12 cellular contexts compared by ENCODE assay signal in the genomic region with DNA sequence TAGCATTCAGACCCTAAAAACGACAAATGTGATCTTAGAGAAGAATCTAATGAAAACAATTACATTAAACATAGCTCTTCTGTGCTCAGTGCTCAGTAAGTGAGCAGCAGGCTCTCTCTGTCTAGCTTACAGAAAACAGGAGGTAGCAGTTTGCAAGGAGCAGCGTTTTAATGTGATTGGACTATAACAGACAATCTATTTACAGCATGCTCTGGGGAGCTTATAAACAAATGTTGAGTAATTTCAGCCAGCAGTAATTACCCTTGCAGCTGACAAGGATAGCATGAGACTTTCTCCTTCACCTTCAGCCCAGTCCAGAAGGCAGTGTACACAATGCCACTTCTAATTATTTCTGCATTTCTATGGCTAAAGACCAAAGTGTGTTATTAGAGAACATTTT.
DNase-seq lines count a peak whose midpoint lies in the region; ATAC-seq and TF ChIP-seq lines count a peak whose summit lies in the region.
"Had no signal": no experiment of that assay in that cellular context is flagged by ENCODE, and none has a peak within 500 bp of the region (broad histone marks: within the 10 kb centered on the region; RNA-seq: fewer than 3 reads in every experiment).

No MANE protein-coding gene starts in this region.

- H3K27ac ChIP-seq in left ventricle myocardium inferior (replicated peaks) = no peak overlapping the region
- H3K27ac ChIP-seq in mesendoderm (ENCODE audit: low read depth, low read length) = no peak overlapping the region
- H3K27ac ChIP-seq: tibial nerve had no signal

- H4K8ac ChIP-seq in mesendoderm (ENCODE audit: low read depth, low read length) = no peak overlapping the region

- H2BK15ac ChIP-seq in mesendoderm (replicated peaks; ENCODE audit: low read depth) = no peak overlapping the region

- no peak overlapping the region for H3K18ac ChIP-seq in mesendoderm (ENCODE audit: low read length)

- no peaks in the 10 kb centered on the region for H3K9me3 ChIP-seq in left ventricle myocardium inferior (replicated peaks)
- H3K9me3 ChIP-seq in mucosa of descending colon = no peaks in the 10 kb centered on the region
- H3K9me3 ChIP-seq: tibial nerve had no signal

- no peak overlapping the region for H3K4ac ChIP-seq in mesendoderm (ENCODE audit: low read depth, low read length)

- H3K36me3 ChIP-seq in left ventricle myocardium inferior (no peaks in the 10 kb centered on the region), mesendoderm (ENCODE audit: control insufficient read depth, insufficient read depth, low read length) (no peaks in the 10 kb centered on the region), mucosa of descending colon (ENCODE audit: low read depth) (no peaks in the 10 kb centered on the region)
- H3K36me3 ChIP-seq: tibial nerve had no signal

- no peak overlapping the region for H3K9ac ChIP-seq in mesendoderm (ENCODE audit: low read length)

- H3K56ac ChIP-seq in mesendoderm (ENCODE audit: low read length) = no peak overlapping the region

- H3K4me1 ChIP-seq in left ventricle myocardium inferior (peaks cover 30% of the 10 kb centered on the region), mesendoderm (ENCODE audit: control insufficient read depth, low read depth, low read length) (no peaks in the 10 kb centered on the region), mucosa of descending colon (ENCODE audit: low read depth) (no peaks in the 10 kb centered on the region)

- ATAC-seq in Right ventricle myocardium superior (ENCODE audit: poor library complexity) = peak; percentile 87
- ATAC-seq in mucosa of descending colon = no peak
- ATAC-seq in GM21367 (IDR thresholded peaks at IDR 0.05; ENCODE audit: unreplicated experiment) = no peak

- H3K79me1 ChIP-seq in mesendoderm (ENCODE audit: low read length) = no peaks in the 10 kb centered on the region

- H3K4me3 ChIP-seq in left ventricle myocardium inferior (no peak overlapping the region), fibroblast of mammary gland (ENCODE audit: control insufficient read depth, low read depth, low read length) (no peak overlapping the region), mesendoderm (ENCODE audit: low read length) (no peak overlapping the region), mucosa of descending colon (no peak overlapping the region)
- H3K4me3 ChIP-seq: lung, tibial nerve had no signal

- no peaks in the 10 kb centered on the region for H3K79me2 ChIP-seq in mesendoderm (ENCODE audit: control insufficient read depth, insufficient read depth, low read length)

- no peak overlapping the region for H2BK120ac ChIP-seq in mesendoderm (ENCODE audit: low read depth, low read length)

- no peak overlapping the region for H3K4me2 ChIP-seq in mesendoderm (ENCODE audit: low read length)

- intact Hi-C loops in Right ventricle myocardium superior (cut with DNase I) = loop anchor here (10.0 kb wide), 1 partner anchor 269 kb away; a partner anchor contains a TSS
- intact Hi-C loops in left ventricle myocardium inferior (cut with micrococcal nuclease) = no loop called here
- intact Hi-C loops in mucosa of descending colon (cut with DNase I, micrococcal nuclease) = no loop called here

- DNase-seq in Right ventricle myocardium superior = no peak
- DNase-seq in left ventricle myocardium inferior = no peak
- DNase-seq in NCI-H748 (lab: John Stamatoyannopoulos, UW; ENCODE audit: unreplicated experiment) = peak; percentile 87
- DNase-seq in fibroblast of mammary gland (ENCODE audit: low read depth) = peak; percentile 6
- no peak for DNase-seq in occipital lobe (lab: John Stamatoyannopoulos, UW)
- DNase-seq in mesendoderm = no peak
- no peak for DNase-seq in mucosa of descending colon
- DNase-seq: activated naive CD4-positive, alpha-beta T cell; KG1 had no signal

- H2AK5ac ChIP-seq in mesendoderm (ENCODE audit: low read length) = no peak overlapping the region

- WGBS in mesendoderm (ENCODE audit: extremely low coverage, insufficient coverage, low lambda C conversion rate) = no CpG with 5 or more reads among the region's 2 CpGs

- H2BK5ac ChIP-seq in mesendoderm (ENCODE audit: low read length) = no peak overlapping the region

- TF ChIP-seq CTCF in left ventricle myocardium inferior (IDR thresholded peaks at IDR 0.05; ENCODE audit: borderline replicate concordance) = no peak
- TF ChIP-seq CTCF in fibroblast of mammary gland (conservative IDR thresholded peaks at IDR 0.05; ENCODE audit: control insufficient read depth, insufficient read depth, low read depth, low read length) = no peak
- TF ChIP-seq CTCF in mucosa of descending colon (IDR thresholded peaks at IDR 0.05) = no peak

- H3K27me3 ChIP-seq in left ventricle myocardium inferior (ENCODE audit: low read depth) (no peaks in the 10 kb centered on the region), mesendoderm (ENCODE audit: insufficient read depth, low read length, poor library complexity) (no peaks in the 10 kb centered on the region)
- H3K27me3 ChIP-seq: tibial nerve had no signal

- no peak overlapping the region for H4K5ac ChIP-seq in mesendoderm (ENCODE audit: low read length)

- no peak overlapping the region for H3K23ac ChIP-seq in mesendoderm (ENCODE audit: low read length)

Comparison
In these comparisons a context has a peak if more than half of its experiments do, and no peak if none do; other contexts are left out.
1. DNase-seq: peak in NCI-H748 (single experiment) and fibroblast of mammary gland (single experiment); none in Right ventricle myocardium superior (single experiment), left ventricle myocardium inferior (single experiment), occipital lobe (single experiment), mesendoderm (single experiment) and mucosa of descending colon (0 of 3).